ENCODE assay signal across 1 cellular context in genomic region chr11:66619080-66619554, GRCh38.
TF ChIP-seq lines count a peak whose summit lies in the region.

No MANE protein-coding gene starts in this region.

TF ChIP-seq in HEK293, 187 proteins besides CTCF, POLR2A, EP300 and RAD21 (continued from another document):
- TF ChIP-seq ZNF366 (tag by site-specific recombination; conservative IDR thresholded peaks at IDR 0.05) (0 out of 2 replicates have a peak, but pooled peaks have one; percentile 33), OSR2 (tag by site-specific recombination; IDR thresholded peaks at IDR 0.05) (peak; percentile 11; the same call in 1 of the 2 replicates), ZNF335 (tag by site-specific recombination; conservative IDR thresholded peaks at IDR 0.05) (no peak), ZNF223 (tag by site-specific recombination; IDR thresholded peaks at IDR 0.05) (no peak), ZNF37A (tag by site-specific recombination; IDR thresholded peaks at IDR 0.05) (no peak)
